Comparison of ENCODE assay signal across 8 cellular contexts in the genomic region with DNA sequence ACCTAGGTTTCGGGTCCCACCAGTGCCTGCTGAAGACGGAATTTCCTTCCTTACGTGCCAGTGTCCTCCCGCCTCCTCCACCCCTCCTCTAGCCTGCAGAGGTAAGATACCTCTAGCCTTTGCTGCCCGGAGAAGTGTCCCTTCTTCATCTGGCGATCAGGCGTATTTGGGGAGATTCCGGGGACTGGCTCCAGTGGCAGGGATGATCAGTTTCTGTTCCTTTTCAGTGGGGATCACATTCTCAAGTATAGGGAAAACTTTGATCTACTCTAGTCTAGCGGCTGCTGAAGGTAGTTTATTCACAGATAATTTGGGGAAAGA. TPM values are rescaled to one million over a fixed set of nuclear protein-coding genes. Genes with fewer than 3 reads are reported as not detected.
DNase-seq lines count a peak whose midpoint lies in the region; ATAC-seq, FAIRE-seq and TF ChIP-seq lines count a peak whose summit lies in the region.

No MANE protein-coding gene starts in this region.

- no peaks in the 10 kb centered on the region for H3K36me3 ChIP-seq in GM12878 (ENCODE audit: control insufficient read depth in 2 of 2, insufficient read depth in 2 of 2, low read length in 1 of 2)
- H3K36me3 ChIP-seq in HepG2 (replicated peaks in 1 of 2; ENCODE audit: control insufficient read depth in 1 of 2, insufficient read depth in 2 of 2, low read length in 2 of 2) = no peaks in the 10 kb centered on the region
- H3K36me3 ChIP-seq in tibial artery = no peaks in the 10 kb centered on the region

- TF ChIP-seq RAD21 in GM12878 (IDR thresholded peaks at IDR 0.05; ENCODE audit: insufficient read depth, low read depth, low read length) (no peak), HepG2 (CRISPR knock-in tag; IDR thresholded peaks at IDR 0.05) (no peak)

- intact Hi-C loops in GM12878 (cut with micrococcal nuclease; ENCODE audit: unreplicated experiment) (loop anchor here (2.0 kb wide), 1 partner anchor 42 kb away; no protein-coding TSS in a partner anchor), HepG2 (cut with micrococcal nuclease; ENCODE audit: unreplicated experiment) (loop anchor here (2.0 to 10.0 kb wide), 3 partner anchors 70 to 200 kb away; a partner anchor contains a TSS), tibial artery (cut with DNase I; ENCODE audit: low total_unique reads) (no loop called here)

- H3K27me3 ChIP-seq in GM12878 (replicated peaks in 1 of 2; ENCODE audit: control insufficient read depth in 2 of 2, insufficient read depth in 2 of 2, low read length in 1 of 2) (no peaks in the 10 kb centered on the region), HepG2 (ENCODE audit: control insufficient read depth in 1 of 2, insufficient read depth in 2 of 2, low read length in 2 of 2) (no peaks in the 10 kb centered on the region; a peak in 1 of 5 replicates), tibial artery (no peaks in the 10 kb centered on the region)

- CTCF ChIA-PET in GM12878 (lab: Yijun Ruan, JAX) = interaction anchor here (2.1 kb wide), 1 partner anchor 88 kb away, joined by 5 read pairs; no protein-coding TSS in a partner anchor
- CTCF ChIA-PET in HepG2 (lab: Yijun Ruan, JAX; ENCODE audit: low intra/inter-chr PET ratio, low total read pairs) = no interaction called here

- peaks cover 65% of the 10 kb centered on the region for H3K4me1 Mint-ChIP-seq in activated T-cell treated with anti-CD3 and anti-CD28 coated beads, Interleukin-2, amount 50 U/mL, for 24 hours (ENCODE audit: low read depth)

- in situ Hi-C loops in GM12878 (cut with MboI) = no loop called here
- in situ Hi-C loops in HepG2 (cut with HindIII; ENCODE audit: extremely low pct_ligation_motif_present, low pct_unique_long_range_greater_than_20kb) = no loop called here

- H3K9ac ChIP-seq in GM12878 (ENCODE audit: control insufficient read depth, insufficient read depth, low read length) (peak overlapping the region; percentile 96), HepG2 (ENCODE audit: insufficient read depth, low read depth, low read length) (peak overlapping the region; percentile 93)

- POLR2A ChIA-PET in GM12878 (lab: Charles Lee) = interaction anchor here (1.2 to 1.8 kb wide), 5 partner anchors 41 to 199 kb away, joined by 3 to 15 read pairs (median 4); a partner anchor contains a TSS
- POLR2A ChIA-PET in HepG2 (lab: Yijun Ruan, JAX) = interaction anchor here (1.2 kb wide), 1 partner anchor 10 kb away, joined by 3 read pairs; no protein-coding TSS in a partner anchor

- TF ChIP-seq POLR2A in GM12878 (IDR thresholded peaks at IDR 0.05; ENCODE audit: low read depth, low read length) (no peak), HepG2 (IDR thresholded peaks at IDR 0.05; ENCODE audit: insufficient read depth in 1 of 2, low read depth in 2 of 2, low read length in 2 of 2) (no peak)

- H3K27ac Mint-ChIP-seq in activated T-cell treated with anti-CD3 and anti-CD28 coated beads, Interleukin-2, amount 50 U/mL, for 24 hours = peak overlapping the region; percentile 90

- H3K4me3 ChIP-seq in GM12878 (peak overlapping the region; percentile 85), HepG2 (replicated peaks in 1 of 3; ENCODE audit: insufficient read depth in 1 of 3, low read depth in 2 of 3, low read length in 3 of 3) (peak overlapping the region; percentile 96 to 99 (median 98)), tibial artery (peak overlapping the region; percentile 90 to 97)

- H3K27me3 Mint-ChIP-seq in activated T-cell treated with anti-CD3 and anti-CD28 coated beads, Interleukin-2, amount 50 U/mL, for 24 hours = no peaks in the 10 kb centered on the region

- ATAC-seq in GM12878 (peak; percentile 19), HepG2 (peak; percentile 25), GM19455 (IDR thresholded peaks at IDR 0.05; ENCODE audit: unreplicated experiment) (no peak)

- BruUV-seq in GM12878 (replicated peaks; lab: Mats Ljungman, UMichigan) = no TSS peak
- no TSS peak for BruUV-seq in HepG2 (replicated peaks; lab: Mats Ljungman, UMichigan)

- H2AFZ ChIP-seq in GM12878 (ENCODE audit: control insufficient read depth, low read depth, low read length) (peak overlapping the region; percentile 90), HepG2 (ENCODE audit: low read length) (no peak overlapping the region)

- H3K27ac ChIP-seq in GM12878 (ENCODE audit: control insufficient read depth, insufficient read depth) (peak overlapping the region; percentile 76), HepG2 (ENCODE audit: extremely low read length, insufficient read depth, low read length) (peak overlapping the region; percentile 86), tibial artery (peak overlapping the region; percentile 98)

- H3K4me1 ChIP-seq in GM12878 (ENCODE audit: control insufficient read depth, insufficient read depth, low read length) = peaks cover 21% of the 10 kb centered on the region
- H3K4me1 ChIP-seq in HepG2 (ENCODE audit: insufficient read depth, low read length) = peaks cover 20% of the 10 kb centered on the region
- H3K4me1 ChIP-seq in tibial artery = peaks cover 0 to 44% (median 14%) of the 10 kb centered on the region in 4 donors

- H3K4me2 ChIP-seq in GM12878 (ENCODE audit: control insufficient read depth, insufficient read depth) (peak overlapping the region; percentile 72), HepG2 (ENCODE audit: low read depth, low read length) (peak overlapping the region; percentile 71)

- peak overlapping the region; percentile 91 for H3K4me3 Mint-ChIP-seq in activated T-cell treated with anti-CD3 and anti-CD28 coated beads, Interleukin-2, amount 50 U/mL, for 24 hours

- WGBS in GM12878 (ENCODE audit: insufficient coverage, insufficient replicate concordance, low lambda C conversion rate, missing lambda C conversion rate) = 0% methylated on average over 9 of the region's 9 CpGs
- WGBS in HepG2 (ENCODE audit: low lambda C conversion rate) = 2% methylated on average over 8 of the region's 9 CpGs

- H3K9me3 ChIP-seq in GM12878 (replicated peaks; ENCODE audit: control insufficient read depth, insufficient read depth, low read length) (no peaks in the 10 kb centered on the region; the same call in 2 of the 3 replicates), HepG2 (ENCODE audit: low read length) (no peaks in the 10 kb centered on the region), tibial artery (no peaks in the 10 kb centered on the region)

- H3K79me2 ChIP-seq in GM12878 (ENCODE audit: control insufficient read depth, insufficient read depth, low read length) = peaks cover 65% of the 10 kb centered on the region
- H3K79me2 ChIP-seq in HepG2 (ENCODE audit: insufficient read depth, low read length) = peaks cover 51% of the 10 kb centered on the region

- no peak for FAIRE-seq in GM12878 (lab: Jason Lieb, UNC)
- no peak for FAIRE-seq in HepG2 (lab: Jason Lieb, UNC)

- TF ChIP-seq EP300 in GM12878 (IDR thresholded peaks at IDR 0.05; ENCODE audit: borderline replicate concordance in 1 of 2, control insufficient read depth in 1 of 2, low read depth in 2 of 2, low read length in 2 of 2) = no peak
- no peak for TF ChIP-seq EP300 in HepG2 (IDR thresholded peaks at IDR 0.05; ENCODE audit: low read depth in 2 of 2, low read length in 2 of 2)
- TF ChIP-seq EP300 in HepG2 (CRISPR knock-in tag; IDR thresholded peaks at IDR 0.05; ENCODE audit: borderline replicate concordance) = no peak

- RAD21 ChIA-PET in GM12878 (lab: Charles Lee; ENCODE audit: unreplicated experiment) = interaction anchor here (0.6 to 1.3 kb wide), 3 partner anchors 33 to 87 kb away, joined by 3 read pairs; no protein-coding TSS in a partner anchor

- H4K20me1 ChIP-seq in GM12878 (ENCODE audit: control insufficient read depth, insufficient read depth) (no peaks in the 10 kb centered on the region), HepG2 (ENCODE audit: insufficient read depth, low read length) (peaks cover 17% of the 10 kb centered on the region; the same call in 1 of the 2 replicates)

- peaks cover 9% of the 10 kb centered on the region for H3K36me3 Mint-ChIP-seq in activated T-cell treated with anti-CD3 and anti-CD28 coated beads, Interleukin-2, amount 50 U/mL, for 24 hours (ENCODE audit: low read depth)

- TF ChIP-seq CTCF in GM12878 (IDR thresholded peaks at IDR 0.05 in 2 of 3, conservative IDR thresholded peaks at IDR 0.05 in 1 of 3; ENCODE audit: control insufficient read depth in 2 of 3, extremely low read depth in 1 of 3, insufficient read depth in 1 of 3, low read depth in 3 of 3, low read length in 3 of 3) (no peak), HepG2 (CRISPR knock-in tag; IDR thresholded peaks at IDR 0.05) (no peak), tibial artery (IDR thresholded peaks at IDR 0.05) (peak in 1 of 2 experiments; percentile 17)

- no peaks in the 10 kb centered on the region for H3K9me3 Mint-ChIP-seq in activated T-cell treated with anti-CD3 and anti-CD28 coated beads, Interleukin-2, amount 50 U/mL, for 24 hours

- SMC1A ChIA-PET in GM12878 (lab: Charles Lee; ENCODE audit: uncharacterized antibody, unreplicated experiment) = interaction anchor here (0.6 to 1.3 kb wide), 5 partner anchors 11 to 72 kb away, joined by 3 to 6 read pairs (median 4); no protein-coding TSS in a partner anchor

- DNase-seq in activated T-cell treated with anti-CD3 and anti-CD28 coated beads, Interleukin-2, amount 50 U/mL, for 24 hours = no peak
- no peak for DNase-seq in activated T-cell treated with anti-CD3 and anti-CD28 coated beads, Interleukin-2, amount 50 U/mL, for 1 hour
- DNase-seq in M059J (ENCODE audit: low read depth) = peak; percentile 53
- no peak for DNase-seq in GM12878 (ENCODE audit: low read depth, low spot score)
- no peak for DNase-seq in HepG2 (ENCODE audit: low spot score)
- DNase-seq in tibial artery = no peak
- no peak for DNase-seq in GM19238 (ENCODE audit: insufficient read length, low spot score)

RNA-seq across cellular contexts. Expression of a gene that starts 0.7 kb away (rescaled TPM):
- 18.0 and 24.5 TPM in 2 replicates for total RNA-seq in M059J (2014; rRNA removed; shearing (Covaris generic))
- total RNA-seq in GM12878 (2013; cell fraction: nucleolus; rRNA removed) = 137 and 158 TPM in 2 replicates
- total RNA-seq in GM12878 (2014; rRNA removed) = 33.6 and 37.3 TPM in 2 replicates
- total RNA-seq in GM12878 (2014; rRNA removed; fragmentation: Illumina TruSeq; extraction: Trizol) = 46.0 and 47.9 TPM in 2 replicates
- total RNA-seq in GM12878 (2021) = 30.3 and 32.7 TPM in 2 replicates
- polyA plus RNA-seq in GM12878 (2011; ENCODE audit: low read depth) = 9.8 TPM
- polyA plus RNA-seq in GM12878 (2011; rRNA removed) = 21.0 and 34.6 TPM in 2 replicates
- 9.4 and 9.9 TPM in 2 replicates for polyA plus RNA-seq in GM12878 (2011; cell fraction: cytosol; rRNA removed)
- 18.9 and 22.7 TPM in 2 replicates for polyA plus RNA-seq in GM12878 (2011; cell fraction: nucleus; rRNA removed)
- 13.1 and 17.2 TPM in 2 replicates for polyA plus RNA-seq in GM12878 (2012)
- polyA plus RNA-seq in GM12878 (2014; fragmentation: Illumina TruSeq; extraction: Trizol) = 25.9 and 28.1 TPM in 2 replicates
- polyA plus RNA-seq in GM12878 (2014; fragmentation: Nextera tagmentation; extraction: Ambion mirVana) = 1 to 10 TPM; 5.2 to 6.7 TPM
- polyA plus RNA-seq in GM12878 (2014; rRNA removed) = 9.7 and 12.5 TPM in 2 replicates
- 10 to 100 TPM; 21.4 to 24.9 TPM for polyA plus RNA-seq in GM12878 (2016; fragmentation: Nextera tagmentation; extraction: Ambion mirVana)
- 45.8 and 53.3 TPM in 2 replicates for polyA minus RNA-seq in GM12878 (2011; rRNA and poly(A)+ RNA removed)
- polyA minus RNA-seq in GM12878 (2011; cell fraction: cytosol; rRNA and poly(A)+ RNA removed) = 24.7 and 30.3 TPM in 2 replicates
- polyA minus RNA-seq in GM12878 (2011; cell fraction: nucleus; rRNA and poly(A)+ RNA removed) = 32.4 and 53.1 TPM in 2 replicates
- 35.9 and 46.6 TPM in 2 replicates for total RNA-seq in HepG2 (2016; rRNA removed; fragmentation: Illumina TruSeq; extraction: Trizol)
- total RNA-seq in HepG2 (2016; cell fraction: cytosol; rRNA removed; fragmentation: Illumina TruSeq; extraction: Trizol; ENCODE audit: low read depth) = 13.1 and 13.7 TPM in 2 replicates
- 32.1 and 46.7 TPM in 2 replicates for total RNA-seq in HepG2 (2016; cell fraction: insoluble cytoplasmic fraction; rRNA removed; fragmentation: Illumina TruSeq; extraction: Trizol)
- 15.1 and 16.1 TPM in 2 replicates for total RNA-seq in HepG2 (2016; cell fraction: membrane; rRNA removed; fragmentation: Illumina TruSeq; extraction: Trizol)
- 45.6 and 46.3 TPM in 2 replicates for total RNA-seq in HepG2 (2016; cell fraction: nucleus; rRNA removed; fragmentation: Illumina TruSeq; extraction: Trizol)
- 6.1 and 7.6 TPM in 2 replicates for polyA plus RNA-seq in HepG2 (2011; rRNA removed)
- 3.3 and 5.5 TPM in 2 replicates for polyA plus RNA-seq in HepG2 (2011; cell fraction: cytosol; rRNA removed)
- polyA plus RNA-seq in HepG2 (2011; cell fraction: nucleus; rRNA removed) = 5.1 and 6.1 TPM in 2 replicates
- 10.6 and 13.8 TPM in 2 replicates for polyA plus RNA-seq in HepG2 (2012)
- polyA plus RNA-seq in HepG2 (2016; cell fraction: cytosol; fragmentation: Illumina TruSeq; extraction: Trizol; ENCODE audit: low read depth) = 0.24 and 0.28 TPM in 2 replicates
- polyA plus RNA-seq in HepG2 (2016; cell fraction: insoluble cytoplasmic fraction; fragmentation: Illumina TruSeq; extraction: Trizol; ENCODE audit: low read depth) = 13.0 and 15.4 TPM in 2 replicates
- 1.1 TPM in 2 replicates for polyA plus RNA-seq in HepG2 (2016; cell fraction: membrane; fragmentation: Illumina TruSeq; extraction: Trizol; ENCODE audit: low read depth)
- 17.2 and 17.7 TPM in 2 replicates for polyA plus RNA-seq in HepG2 (2016; cell fraction: nucleus; fragmentation: Illumina TruSeq; extraction: Trizol; ENCODE audit: insufficient read depth, low read depth)
- polyA minus RNA-seq in HepG2 (2011; rRNA and poly(A)+ RNA removed; ENCODE audit: low replicate concordance) = 14.7 and 47.0 TPM in 2 replicates
- 26.8 and 27.3 TPM in 2 replicates for polyA minus RNA-seq in HepG2 (2011; cell fraction: cytosol; rRNA and poly(A)+ RNA removed)
- 52.7 and 66.4 TPM in 2 replicates for polyA minus RNA-seq in HepG2 (2011; cell fraction: nucleus; rRNA and poly(A)+ RNA removed)
